ENCODE assay signal across 9 cellular contexts in genomic region chr15:35697549-35698299, GRCh38.
DNase-seq lines count a peak whose midpoint lies in the region; ATAC-seq, FAIRE-seq and TF ChIP-seq lines count a peak whose summit lies in the region.
"Had no signal": no experiment of that assay in that cellular context is flagged by ENCODE, and none has a peak within 500 bp of the region (broad histone marks: within the 10 kb centered on the region; RNA-seq: fewer than 3 reads in every experiment).

No MANE protein-coding gene starts in this region.

- DNase-seq in HFF-Myc (ENCODE audit: extremely low read depth, low read depth) (peak; percentile 25), UCSD-AML1 (lab: John Stamatoyannopoulos, UW; ENCODE audit: unreplicated experiment) (peak; percentile 13), left cardiac atrium (peak; percentile 55), small intestine (peak; percentile 48), AML-193 (lab: John Stamatoyannopoulos, UW) (no peak), DMS79 (lab: John Stamatoyannopoulos, UW) (no peak), Calu3 (no peak)
- DNase-seq: activated naive CD8-positive, alpha-beta T cell treated with anti-CD3 and anti-CD28 coated beads, Interleukin-2, amount 10 ng/mL, durations not matched to agents 7 days and 5 days had no signal

- no peak overlapping the region for H3K4me3 Mint-ChIP-seq in Calu3 (ENCODE audit: low read depth, unreplicated experiment)
- H3K4me3 Mint-ChIP-seq: activated naive CD8-positive, alpha-beta T cell treated with anti-CD3 and anti-CD28 coated beads, Interleukin-2, amount 10 ng/mL, durations not matched to agents 7 days and 5 days had no signal

- H3K4me1 Mint-ChIP-seq in Calu3 (ENCODE audit: low read depth, unreplicated experiment) = no peaks in the 10 kb centered on the region
- H3K4me1 Mint-ChIP-seq: activated naive CD8-positive, alpha-beta T cell treated with anti-CD3 and anti-CD28 coated beads, Interleukin-2, amount 10 ng/mL, durations not matched to agents 7 days and 5 days had no signal

- H3K9me3 ChIP-seq in small intestine (ENCODE audit: control insufficient read depth, low read depth) = no peaks in the 10 kb centered on the region

- intact Hi-C loops in left cardiac atrium (cut with DNase I) = loop anchor here in 1 of 2 donors (10.0 kb wide), 1 partner anchor 153 kb away; the partner anchor contains the start of gene DPH6
- intact Hi-C loops in Calu3 (cut with micrococcal nuclease; ENCODE audit: unreplicated experiment) = no loop called here

- no peaks in the 10 kb centered on the region for H3K27me3 ChIP-seq in small intestine (ENCODE audit: control insufficient read depth in 2 of 2, insufficient read depth in 2 of 2, low read length in 2 of 2)

- WGBS in small intestine, 3 donors = 9 to 30% (median 22%) methylated on average over 8 of the region's 8 CpGs

- H3K36me3 Mint-ChIP-seq in Calu3 (ENCODE audit: insufficient read depth, unreplicated experiment) = no peaks in the 10 kb centered on the region
- H3K36me3 Mint-ChIP-seq: activated naive CD8-positive, alpha-beta T cell treated with anti-CD3 and anti-CD28 coated beads, Interleukin-2, amount 10 ng/mL, durations not matched to agents 7 days and 5 days had no signal

- H3K9me3 Mint-ChIP-seq in Calu3 (ENCODE audit: low read depth, unreplicated experiment) = no peaks in the 10 kb centered on the region
- H3K9me3 Mint-ChIP-seq: activated naive CD8-positive, alpha-beta T cell treated with anti-CD3 and anti-CD28 coated beads, Interleukin-2, amount 10 ng/mL, durations not matched to agents 7 days and 5 days had no signal

- H3K4me3 ChIP-seq in HFF-Myc (replicated peaks; ENCODE audit: low read depth, low read length) (no peak overlapping the region), small intestine (ENCODE audit: low read depth in 1 of 2, low read length in 2 of 2) (no peak overlapping the region)

- ATAC-seq in left cardiac atrium (peak; percentile 74 to 84), GM19023 (IDR thresholded peaks at IDR 0.05; ENCODE audit: unreplicated experiment) (no peak)

- H3K27ac ChIP-seq in small intestine (ENCODE audit: low read depth in 1 of 2, low read length in 1 of 2) = no peak overlapping the region

- no peaks in the 10 kb centered on the region for H3K27me3 Mint-ChIP-seq in Calu3 (ENCODE audit: unreplicated experiment)
- H3K27me3 Mint-ChIP-seq: activated naive CD8-positive, alpha-beta T cell treated with anti-CD3 and anti-CD28 coated beads, Interleukin-2, amount 10 ng/mL, durations not matched to agents 7 days and 5 days had no signal

- H3K4me1 ChIP-seq in small intestine (ENCODE audit: control insufficient read depth in 2 of 2, insufficient read depth in 1 of 2, low read depth in 1 of 2, low read length in 1 of 2) = peaks cover 5 to 12% of the 10 kb centered on the region in 2 donors

- BruUV-seq in Calu3 (replicated peaks; lab: Mats Ljungman, UMichigan) = no TSS peak

- FAIRE-seq in small intestine (lab: Jason Lieb, UNC) = no peak

- no peak overlapping the region for H3K27ac Mint-ChIP-seq in Calu3 (ENCODE audit: unreplicated experiment)
- H3K27ac Mint-ChIP-seq: activated naive CD8-positive, alpha-beta T cell treated with anti-CD3 and anti-CD28 coated beads, Interleukin-2, amount 10 ng/mL, durations not matched to agents 7 days and 5 days had no signal

- TF ChIP-seq CTCF in HFF-Myc (IDR thresholded peaks at IDR 0.05; ENCODE audit: low read depth, low read length, missing control alignments) (no peak), Calu3 (IDR thresholded peaks at IDR 0.05; ENCODE audit: unreplicated experiment) (no peak)

- H3K36me3 ChIP-seq in small intestine (ENCODE audit: control insufficient read depth in 2 of 2, insufficient read depth in 2 of 2, low read length in 2 of 2) = no peaks in the 10 kb centered on the region

- CTCF ChIA-PET in Calu3 (lab: Charles Lee) = no interaction called here

Comparison
In these comparisons a context has a peak if more than half of its experiments do, and no peak if none do; other contexts are left out.
1. DNase-seq: peak in HFF-Myc (single experiment), UCSD-AML1 (single experiment), left cardiac atrium (single experiment) and small intestine (single experiment); none in AML-193 (0 of 2), DMS79 (single experiment) and Calu3 (single experiment).